ENCODE assay signal across 15 cellular contexts in the genomic region with DNA sequence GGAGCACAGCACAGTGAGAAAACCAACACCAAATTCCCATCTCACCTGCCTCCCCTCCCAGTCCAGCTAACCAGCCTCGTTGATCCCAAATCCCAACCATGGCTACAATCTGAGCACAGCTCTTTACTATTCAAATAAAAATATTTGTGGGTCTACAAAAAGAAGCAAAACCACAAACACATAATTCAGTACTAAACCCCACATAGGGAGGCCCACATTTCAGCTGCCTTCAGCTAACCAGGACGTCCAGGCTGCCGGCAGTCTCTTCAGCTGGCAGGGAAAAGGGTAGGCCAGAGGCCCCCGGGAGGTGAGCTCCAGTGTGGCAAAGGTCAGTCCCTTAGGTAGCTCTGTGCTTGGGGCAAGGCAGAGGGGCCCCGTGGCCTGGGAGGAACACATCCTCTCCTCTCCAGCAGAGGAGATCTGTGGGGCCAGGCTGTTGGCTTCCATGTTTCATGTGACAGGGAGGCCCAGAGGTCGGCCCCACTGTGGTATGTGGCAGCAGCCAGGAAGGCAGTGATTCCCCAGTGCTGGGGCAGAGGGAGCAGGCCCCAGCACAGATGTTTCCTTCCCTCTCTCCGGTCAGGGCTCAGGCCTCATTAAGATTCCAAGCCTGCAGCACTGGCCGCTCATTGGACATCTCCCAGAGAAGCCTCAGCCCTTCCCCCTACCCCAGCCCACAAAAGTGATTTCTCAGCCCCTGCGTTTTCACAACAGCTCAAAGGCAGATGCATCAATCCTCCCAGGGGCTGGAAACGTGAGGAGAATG.
DNase-seq lines count a peak whose midpoint lies in the region; FAIRE-seq and TF ChIP-seq lines count a peak whose summit lies in the region.
"Had no signal": no experiment of that assay in that cellular context is flagged by ENCODE, and none has a peak within 500 bp of the region (broad histone marks: within the 10 kb centered on the region; RNA-seq: fewer than 3 reads in every experiment).

No MANE protein-coding gene starts in this region.

- H4K20me1 ChIP-seq in BLaER1 treated with 17β-estradiol and CSF1 and Interleukin-3, amounts not matched to agents 10 nM and 100 nM = no peaks in the 10 kb centered on the region

- in situ Hi-C loops in transverse colon (cut with MboI; ENCODE audit: low pct_ligation_motif_present in 1 of 4, low pct_unique_long_range_greater_than_20kb in 1 of 4, low sequenced_read_pairs in 3 of 4) = no loop called here

- no peaks in the 10 kb centered on the region for H3K27me3 ChIP-seq in BLaER1 treated with 17β-estradiol and CSF1 and Interleukin-3, amounts not matched to agents 10 nM and 100 nM
- H3K27me3 ChIP-seq in small intestine (ENCODE audit: control insufficient read depth in 2 of 2, insufficient read depth in 2 of 2, low read length in 2 of 2) (no peaks in the 10 kb centered on the region), transverse colon (no peaks in the 10 kb centered on the region)
- H3K27me3 ChIP-seq: SJSA1 had no signal

- H3K4me1 ChIP-seq in BLaER1 treated with 17β-estradiol and CSF1 and Interleukin-3, amounts not matched to agents 10 nM and 100 nM = peaks cover 15 to 42% (median 19%) of the 10 kb centered on the region in 10 experiments
- H3K4me1 ChIP-seq in small intestine (ENCODE audit: control insufficient read depth in 2 of 2, insufficient read depth in 1 of 2, low read depth in 1 of 2, low read length in 1 of 2) (no peaks in the 10 kb centered on the region), transverse colon (no peaks in the 10 kb centered on the region)
- H3K4me1 ChIP-seq: psoas muscle had no signal

- no peak for TF ChIP-seq EP300 in transverse colon (IDR thresholded peaks at IDR 0.05; ENCODE audit: low read depth)

- H3K36me3 ChIP-seq in BLaER1 treated with 17β-estradiol and CSF1 and Interleukin-3, amounts not matched to agents 10 nM and 100 nM = no peaks in the 10 kb centered on the region
- H3K36me3 ChIP-seq in small intestine (ENCODE audit: control insufficient read depth in 2 of 2, insufficient read depth in 2 of 2, low read length in 2 of 2) (no peaks in the 10 kb centered on the region), transverse colon (no peaks in the 10 kb centered on the region)
- H3K36me3 ChIP-seq: SJSA1 had no signal

- intact Hi-C loops in transverse colon (cut with DNase I; ENCODE audit: low total_unique reads) = no loop called here

- peak overlapping the region; percentile 39 to 78 (median 66) for H3K4me2 ChIP-seq in BLaER1 treated with 17β-estradiol and CSF1 and Interleukin-3, amounts not matched to agents 10 nM and 100 nM

- TF ChIP-seq CTCF in transverse colon (IDR thresholded peaks at IDR 0.05) = no peak

- WGBS in small intestine, 3 donors = 29 to 56% (median 40%) methylated on average over 10 of the region's 10 CpGs
- WGBS in transverse colon (ENCODE audit: low coverage in 1 of 2), 2 donors = 33 to 50% methylated on average over 1 to 10 of the region's 10 CpGs

- DNase-seq in RPMI7951 (ENCODE audit: low read depth) = peak; percentile 88
- DNase-seq in glomerular visceral epithelial cell (ENCODE audit: extremely low spot score) = peak; percentile 17
- DNase-seq in nucleus accumbens (lab: John Stamatoyannopoulos, UW) = peak in 45 of 56 donors; percentile 7 to 70 (median 35)
- no peak for DNase-seq in small intestine
- no peak for DNase-seq in effector CD4-positive, alpha-beta T cell
- DNase-seq in RCC 7860 (ENCODE audit: low spot score) = no peak
- no peak for DNase-seq in transverse colon
- DNase-seq: activated CD4-positive, alpha-beta T cell treated with anti-CD3 and anti-CD28 coated beads, Interleukin-2, amount 50 U/mL, for 1 hour; Caco-2; NCI-H2171 had no signal

- no peak overlapping the region for H3K4me3 ChIP-seq in BLaER1 treated with 17β-estradiol and CSF1 and Interleukin-3, amounts not matched to agents 10 nM and 100 nM
- H3K4me3 ChIP-seq in small intestine (ENCODE audit: low read depth in 1 of 2, low read length in 2 of 2) (no peak overlapping the region), transverse colon (no peak overlapping the region)
- H3K4me3 ChIP-seq: psoas muscle, SJSA1 had no signal

- TF ChIP-seq POLR2A in transverse colon (IDR thresholded peaks at IDR 0.05) = no peak

- peak overlapping the region in 2 of 11 experiments; percentile 24 to 44; a peak in 2 of 22 replicates for H3K9ac ChIP-seq in BLaER1 treated with 17β-estradiol and CSF1 and Interleukin-3, amounts not matched to agents 10 nM and 100 nM

- H3K9me3 ChIP-seq in BLaER1 treated with 17β-estradiol and CSF1 and Interleukin-3, amounts not matched to agents 10 nM and 100 nM (replicated peaks in 1 of 11) = no peaks in the 10 kb centered on the region
- H3K9me3 ChIP-seq in small intestine (ENCODE audit: control insufficient read depth, low read depth) = no peaks in the 10 kb centered on the region
- H3K9me3 ChIP-seq in transverse colon = no peaks in the 10 kb centered on the region
- H3K9me3 ChIP-seq: Caco-2, psoas muscle, SJSA1 had no signal

- peak overlapping the region in 10 of 11 experiments; percentile 32 to 68 (median 43); a peak in 15 of 22 replicates for H3K27ac ChIP-seq in BLaER1 treated with 17β-estradiol and CSF1 and Interleukin-3, amounts not matched to agents 10 nM and 100 nM
- no peak overlapping the region for H3K27ac ChIP-seq in small intestine (ENCODE audit: low read depth in 1 of 2, low read length in 1 of 2)
- H3K27ac ChIP-seq in transverse colon = no peak overlapping the region
- H3K27ac ChIP-seq: psoas muscle, SJSA1 had no signal

- no peak for FAIRE-seq in small intestine (lab: Jason Lieb, UNC)
- FAIRE-seq in RCC 7860 (lab: Jason Lieb, UNC) = no peak
- FAIRE-seq: GM18507, keratinocyte had no signal

Comparison
In these comparisons a context has a peak if more than half of its experiments do, and no peak if none do; other contexts are left out.
1. H3K27ac ChIP-seq: peak in BLaER1 treated with 17β-estradiol and CSF1 and Interleukin-3, amounts not matched to agents 10 nM and 100 nM (10 of 11); none in small intestine (0 of 2) and transverse colon (0 of 4).
2. DNase-seq: peak in RPMI7951 (single experiment), glomerular visceral epithelial cell (single experiment) and nucleus accumbens (45 of 56); none in small intestine (single experiment), effector CD4-positive, alpha-beta T cell (single experiment), RCC 7860 (single experiment) and transverse colon (single experiment).